13 cellular contexts compared by ENCODE assay signal in the genomic region with DNA sequence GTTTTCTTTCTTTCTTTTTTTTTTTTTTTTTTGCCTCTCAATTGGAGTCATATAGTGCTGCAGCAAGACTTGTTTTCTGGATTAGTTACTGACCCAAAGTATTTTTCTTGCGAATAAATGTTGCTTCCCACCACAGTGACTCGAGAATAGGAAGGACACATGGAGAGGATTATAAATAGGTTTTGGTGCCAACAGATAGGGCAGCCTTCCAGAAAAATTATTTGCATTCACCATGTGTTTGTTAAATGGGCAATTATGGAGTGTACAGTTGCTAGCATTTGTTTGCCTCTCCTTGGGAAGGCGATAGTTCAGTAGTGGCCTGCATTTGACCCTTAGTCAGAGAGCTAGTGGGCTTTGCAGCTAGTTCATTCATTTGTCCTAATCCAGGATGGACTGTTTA.
DNase-seq lines count a peak whose midpoint lies in the region; ATAC-seq and TF ChIP-seq lines count a peak whose summit lies in the region.
"Had no signal": no experiment of that assay in that cellular context is flagged by ENCODE, and none has a peak within 500 bp of the region (broad histone marks: within the 10 kb centered on the region; RNA-seq: fewer than 3 reads in every experiment).

No MANE protein-coding gene starts in this region.

- H3K4me3 ChIP-seq in naive thymus-derived CD4-positive, alpha-beta T cell (ENCODE audit: low read length) = no peak overlapping the region

- H3K9me3 Mint-ChIP-seq in WTC11 = peaks cover 6% of the 10 kb centered on the region
- H3K9me3 Mint-ChIP-seq in naive thymus-derived CD4-positive, alpha-beta T cell = peaks cover 0 to 4% (median 0%) of the 10 kb centered on the region in 11 donors

- TF ChIP-seq CTCF in WTC11 (IDR thresholded peaks at IDR 0.05) = no peak

- H3K4me1 Mint-ChIP-seq in WTC11 = peaks cover 87% of the 10 kb centered on the region
- H3K4me1 Mint-ChIP-seq in naive thymus-derived CD4-positive, alpha-beta T cell = peaks cover 58 to 84% (median 76%) of the 10 kb centered on the region in 7 donors

- H3K27ac Mint-ChIP-seq in WTC11 = 0 out of 2 replicates have a peak overlapping the region, but pooled peaks have one; percentile 72
- peak overlapping the region in 3 of 9 donors; percentile 34 to 58 (median 39) for H3K27ac Mint-ChIP-seq in naive thymus-derived CD4-positive, alpha-beta T cell

- no peaks in the 10 kb centered on the region for H3K36me3 ChIP-seq in naive thymus-derived CD4-positive, alpha-beta T cell (ENCODE audit: control insufficient read depth in 2 of 3, insufficient read depth in 3 of 3, low read length in 3 of 3)

- H3K9me3 ChIP-seq in naive thymus-derived CD4-positive, alpha-beta T cell (ENCODE audit: control insufficient read depth in 2 of 3, low read length in 3 of 3) = no peaks in the 10 kb centered on the region

- peaks cover 4% of the 10 kb centered on the region for H3K36me3 Mint-ChIP-seq in WTC11
- H3K36me3 Mint-ChIP-seq in naive thymus-derived CD4-positive, alpha-beta T cell = peaks cover under 1 to 24% (median 11%) of the 10 kb centered on the region in 5 donors

- CTCF ChIA-PET in WTC11 (lab: Charles Lee) = interaction anchor here (0.7 kb wide), 3 partner anchors 11 to 131 kb away, joined by 3 to 4 read pairs (median 4); no protein-coding TSS in a partner anchor
- CTCF ChIA-PET in naive thymus-derived CD4-positive, alpha-beta T cell (lab: Charles Lee) = interaction anchor here (0.6 kb wide), 1 partner anchor 23 kb away, joined by 3 read pairs; no protein-coding TSS in a partner anchor

- POLR2A ChIA-PET in WTC11 (lab: Charles Lee) = no interaction called here
- POLR2A ChIA-PET in naive thymus-derived CD4-positive, alpha-beta T cell (lab: Charles Lee) = no interaction called here

- H3K27ac ChIP-seq in naive thymus-derived CD4-positive, alpha-beta T cell (ENCODE audit: low read depth, low read length) = no peak overlapping the region

- no peak overlapping the region for H3K4me3 Mint-ChIP-seq in WTC11
- peak overlapping the region in 6 of 10 donors; percentile 22 to 63 (median 48) for H3K4me3 Mint-ChIP-seq in naive thymus-derived CD4-positive, alpha-beta T cell
- H3K4me3 Mint-ChIP-seq: activated naive CD8-positive, alpha-beta T cell had no signal

- ATAC-seq in WTC11 = no peak
- no peak for ATAC-seq in naive thymus-derived CD4-positive, alpha-beta T cell
- ATAC-seq in HG02678 (IDR thresholded peaks at IDR 0.05; ENCODE audit: unreplicated experiment) = no peak
- no peak for ATAC-seq in HG03196 (IDR thresholded peaks at IDR 0.05; ENCODE audit: unreplicated experiment)
- ATAC-seq in HG02885 (IDR thresholded peaks at IDR 0.05; ENCODE audit: poor library complexity, unreplicated experiment) = no peak

- DNase-seq in DMS153 (lab: John Stamatoyannopoulos, UW) = peak; percentile 48
- DNase-seq in NCI-H1105 treated with DMSO at 0.1 percent for 48 hours (lab: John Stamatoyannopoulos, UW) = peak; percentile 90
- DNase-seq in WTC11 (ENCODE audit: low spot score) = no peak
- no peak for DNase-seq in naive thymus-derived CD4-positive, alpha-beta T cell
- no peak for DNase-seq in ureter (ENCODE audit: low spot score)
- DNase-seq: EL, H7, NCI-H510A treated with DMSO at 0.1 percent for 48 hours, posterior cingulate gyrus had no signal

- H3K27me3 ChIP-seq in naive thymus-derived CD4-positive, alpha-beta T cell (ENCODE audit: control insufficient read depth in 2 of 2, insufficient read depth in 2 of 2, low read length in 2 of 2) = no peaks in the 10 kb centered on the region

- H3K4me1 ChIP-seq in naive thymus-derived CD4-positive, alpha-beta T cell (ENCODE audit: control insufficient read depth in 2 of 2, insufficient read depth in 2 of 2, low read length in 2 of 2) = peaks cover 16 to 46% of the 10 kb centered on the region in 2 donors

- H3K27me3 Mint-ChIP-seq in WTC11 (ENCODE audit: low read depth) = no peaks in the 10 kb centered on the region
- H3K27me3 Mint-ChIP-seq in naive thymus-derived CD4-positive, alpha-beta T cell = no peaks in the 10 kb centered on the region
- H3K27me3 Mint-ChIP-seq: activated naive CD8-positive, alpha-beta T cell had no signal

- intact Hi-C loops in naive thymus-derived CD4-positive, alpha-beta T cell (cut with micrococcal nuclease) = no loop called here

TF ChIP-seq in WTC11, 78 proteins besides CTCF, POLR2A, EP300 and RAD21:
- TF ChIP-seq, protein P1, sequence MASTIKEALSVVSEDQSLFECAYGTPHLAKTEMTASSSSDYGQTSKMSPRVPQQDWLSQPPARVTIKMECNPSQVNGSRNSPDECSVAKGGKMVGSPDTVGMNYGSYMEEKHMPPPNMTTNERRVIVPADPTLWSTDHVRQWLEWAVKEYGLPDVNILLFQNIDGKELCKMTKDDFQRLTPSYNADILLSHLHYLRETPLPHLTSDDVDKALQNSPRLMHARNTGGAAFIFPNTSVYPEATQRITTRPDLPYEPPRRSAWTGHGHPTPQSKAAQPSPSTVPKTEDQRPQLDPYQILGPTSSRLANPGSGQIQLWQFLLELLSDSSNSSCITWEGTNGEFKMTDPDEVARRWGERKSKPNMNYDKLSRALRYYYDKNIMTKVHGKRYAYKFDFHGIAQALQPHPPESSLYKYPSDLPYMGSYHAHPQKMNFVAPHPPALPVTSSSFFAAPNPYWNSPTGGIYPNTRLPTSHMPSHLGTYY (CRISPR knock-in tag; IDR thresholded peaks at IDR 0.05) = no peak
- TF ChIP-seq, protein P2, sequence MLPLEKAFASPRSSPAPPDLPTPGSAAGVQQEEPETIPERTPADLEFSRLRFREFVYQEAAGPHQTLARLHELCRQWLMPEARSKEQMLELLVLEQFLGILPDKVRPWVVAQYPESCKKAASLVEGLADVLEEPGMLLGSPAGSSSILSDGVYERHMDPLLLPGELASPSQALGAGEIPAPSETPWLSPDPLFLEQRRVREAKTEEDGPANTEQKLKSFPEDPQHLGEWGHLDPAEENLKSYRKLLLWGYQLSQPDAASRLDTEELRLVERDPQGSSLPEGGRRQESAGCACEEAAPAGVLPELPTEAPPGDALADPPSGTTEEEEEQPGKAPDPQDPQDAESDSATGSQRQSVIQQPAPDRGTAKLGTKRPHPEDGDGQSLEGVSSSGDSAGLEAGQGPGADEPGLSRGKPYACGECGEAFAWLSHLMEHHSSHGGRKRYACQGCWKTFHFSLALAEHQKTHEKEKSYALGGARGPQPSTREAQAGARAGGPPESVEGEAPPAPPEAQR (CRISPR knock-in tag; IDR thresholded peaks at IDR 0.05) = no peak
- no peak for TF ChIP-seq FOXP4 (CRISPR knock-in tag; IDR thresholded peaks at IDR 0.05)
- TF ChIP-seq ZNF425 (CRISPR knock-in tag; conservative IDR thresholded peaks at IDR 0.05) = no peak
- no peak for TF ChIP-seq ATF6 (CRISPR knock-in tag; IDR thresholded peaks at IDR 0.05)
- no peak for TF ChIP-seq ZNF671 (CRISPR knock-in tag; IDR thresholded peaks at IDR 0.05)
- TF ChIP-seq ATF3 (CRISPR knock-in tag; conservative IDR thresholded peaks at IDR 0.05) = no peak

Comparison
In these comparisons a context has a peak if more than half of its experiments do, and no peak if none do; other contexts are left out.
1. DNase-seq: peak in DMS153 (single experiment) and NCI-H1105 treated with DMSO at 0.1 percent for 48 hours (single experiment); none in WTC11 (single experiment), naive thymus-derived CD4-positive, alpha-beta T cell (0 of 9) and ureter (single experiment).